Comparison of ENCODE assay signal across 10 cellular contexts in the genomic region with DNA sequence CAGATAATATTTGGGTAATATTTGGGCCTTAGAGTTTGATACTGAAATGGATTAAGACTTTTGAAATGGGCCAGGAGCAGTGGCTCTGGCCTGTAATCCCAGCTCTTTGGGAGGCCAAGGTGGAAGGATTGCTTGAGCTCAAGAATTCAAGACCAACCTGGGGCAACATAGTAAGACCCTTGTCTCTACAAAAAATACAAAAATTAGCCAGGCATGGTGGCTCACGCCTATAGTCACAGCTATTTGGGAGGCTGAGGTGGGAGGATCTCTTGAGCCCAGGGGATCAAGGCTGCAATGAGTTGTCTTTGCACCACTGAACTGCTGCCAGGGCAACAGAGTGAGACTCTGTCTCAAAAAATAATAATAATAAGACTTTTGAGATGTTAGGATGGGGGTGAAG. TPM values are rescaled to one million over a fixed set of nuclear protein-coding genes. Genes with fewer than 3 reads are reported as not detected.
DNase-seq lines count a peak whose midpoint lies in the region; ATAC-seq, FAIRE-seq and TF ChIP-seq lines count a peak whose summit lies in the region.
"Had no signal": no experiment of that assay in that cellular context is flagged by ENCODE, and none has a peak within 500 bp of the region (broad histone marks: within the 10 kb centered on the region; RNA-seq: fewer than 3 reads in every experiment).

No MANE protein-coding gene starts in this region.

- H3K27me3 Mint-ChIP-seq in activated CD8-positive, alpha-beta memory T cell treated with anti-CD3 and anti-CD28 coated beads, Interleukin-2, amount 10 ng/mL, durations not matched to agents 7 days and 5 days, result no peaks in the 10 kb centered on the region
- H3K27me3 Mint-ChIP-seq in activated CD4-positive, alpha-beta memory T cell treated with anti-CD3 and anti-CD28 coated beads for 36 hours, result no peaks in the 10 kb centered on the region
- H3K27me3 Mint-ChIP-seq in stimulated activated naive CD8-positive, alpha-beta T cell treated with anti-CD3 and anti-CD28 coated beads, Interleukin-15, amount 100 ng/mL, for 72 hours, result no peaks in the 10 kb centered on the region

- H3K79me2 ChIP-seq in keratinocyte (ENCODE audit: control insufficient read depth, insufficient read depth, low read length), result peaks cover 6% of the 10 kb centered on the region

- CTCF ChIA-PET in activated CD8-positive, alpha-beta memory T cell treated with anti-CD3 and anti-CD28 coated beads, Interleukin-2, amount 10 ng/mL, durations not matched to agents 7 days and 5 days (lab: Charles Lee), result interaction anchor here (1.0 to 1.5 kb wide), 3 partner anchors 17 to 65 kb away, joined by 3 to 5 read pairs (median 4); partner anchors contain the start of gene ZNF616
- CTCF ChIA-PET in activated CD4-positive, alpha-beta memory T cell treated with anti-CD3 and anti-CD28 coated beads for 36 hours (lab: Charles Lee), result interaction anchor here (1.1 kb wide), 1 partner anchor 34 kb away, joined by 3 read pairs; no protein-coding TSS in a partner anchor

- intact Hi-C loops in activated CD4-positive, alpha-beta memory T cell treated with anti-CD3 and anti-CD28 coated beads for 36 hours (cut with micrococcal nuclease), result no loop called here

- no peak overlapping the region for H3K9ac ChIP-seq in keratinocyte (ENCODE audit: control insufficient read depth, extremely low read depth, insufficient read depth, low read length)

- dilution Hi-C loops in keratinocyte (cut with MboI; ENCODE audit: extremely low pct_ligation_motif_present, low sequenced_read_pairs), result no loop called here

- no peaks in the 10 kb centered on the region for H4K20me1 ChIP-seq in keratinocyte (ENCODE audit: control insufficient read depth, extremely low read depth, insufficient read depth, low read length)

- DNase-seq in activated CD8-positive, alpha-beta memory T cell treated with anti-CD3 and anti-CD28 coated beads, Interleukin-2, amount 10 ng/mL, durations not matched to agents 7 days and 5 days, result no peak
- no peak for DNase-seq in activated CD8-positive, alpha-beta memory T cell treated with anti-CD3 and anti-CD28 coated beads for 24 hours
- no peak for DNase-seq in activated CD4-positive, alpha-beta memory T cell treated with anti-CD3 and anti-CD28 coated beads for 36 hours
- DNase-seq in keratinocyte (ENCODE audit: low read depth, low spot score) (no peak), NCI-H146 treated with DMSO at 0.1 percent for 48 hours (lab: John Stamatoyannopoulos, UW; ENCODE audit: unreplicated experiment) (no peak), NCI-H510A treated with DMSO at 0.1 percent for 48 hours (lab: John Stamatoyannopoulos, UW) (no peak), NCI-H2107 treated with DMSO at 0.1 percent for 48 hours (lab: John Stamatoyannopoulos, UW; ENCODE audit: unreplicated experiment) (no peak)
- no peak for DNase-seq in stimulated activated naive CD8-positive, alpha-beta T cell treated with anti-CD3 and anti-CD28 coated beads, Interleukin-15, amount 100 ng/mL, for 72 hours
- DNase-seq: amniotic stem cell, OCI-M1 had no signal

- peak overlapping the region; percentile 93 for H3K4me3 Mint-ChIP-seq in activated CD8-positive, alpha-beta memory T cell treated with anti-CD3 and anti-CD28 coated beads, Interleukin-2, amount 10 ng/mL, durations not matched to agents 7 days and 5 days
- H3K4me3 Mint-ChIP-seq in activated CD4-positive, alpha-beta memory T cell treated with anti-CD3 and anti-CD28 coated beads for 36 hours, result peak overlapping the region; percentile 99
- peak overlapping the region; percentile 89 to 94 for H3K4me3 Mint-ChIP-seq in stimulated activated naive CD8-positive, alpha-beta T cell treated with anti-CD3 and anti-CD28 coated beads, Interleukin-15, amount 100 ng/mL, for 72 hours

- no peak overlapping the region for H3K4me3 ChIP-seq in keratinocyte (ENCODE audit: control insufficient read depth in 2 of 3, extremely low read depth in 1 of 3, insufficient read depth in 2 of 3, low read depth in 1 of 3, low read length in 3 of 3)

- H3K4me1 ChIP-seq in keratinocyte (ENCODE audit: control insufficient read depth, extremely low read depth, insufficient read depth, low read length), result peaks cover 3% of the 10 kb centered on the region

- FAIRE-seq in keratinocyte (lab: Jason Lieb, UNC), result no peak

- H3K9me3 ChIP-seq in keratinocyte (ENCODE audit: control insufficient read depth, low read depth, low read length), result no peaks in the 10 kb centered on the region

- no peak overlapping the region for H2AFZ ChIP-seq in keratinocyte (ENCODE audit: control insufficient read depth, low read length)

- H3K4me1 Mint-ChIP-seq in activated CD8-positive, alpha-beta memory T cell treated with anti-CD3 and anti-CD28 coated beads, Interleukin-2, amount 10 ng/mL, durations not matched to agents 7 days and 5 days, result peaks cover 29% of the 10 kb centered on the region
- peaks cover 23% of the 10 kb centered on the region for H3K4me1 Mint-ChIP-seq in activated CD4-positive, alpha-beta memory T cell treated with anti-CD3 and anti-CD28 coated beads for 36 hours (ENCODE audit: low read depth)
- peaks cover 25% of the 10 kb centered on the region for H3K4me1 Mint-ChIP-seq in stimulated activated naive CD8-positive, alpha-beta T cell treated with anti-CD3 and anti-CD28 coated beads, Interleukin-15, amount 100 ng/mL, for 72 hours

- POLR2A ChIA-PET in activated CD4-positive, alpha-beta memory T cell treated with anti-CD3 and anti-CD28 coated beads for 36 hours (lab: Charles Lee), result interaction anchor here (1.9 kb wide), 1 partner anchor 17 kb away, joined by 10 read pairs; the partner anchor contains the start of gene PPP2R1A

- H3K36me3 Mint-ChIP-seq in activated CD8-positive, alpha-beta memory T cell treated with anti-CD3 and anti-CD28 coated beads, Interleukin-2, amount 10 ng/mL, durations not matched to agents 7 days and 5 days, result peaks cover 38% of the 10 kb centered on the region
- peaks cover 23% of the 10 kb centered on the region for H3K36me3 Mint-ChIP-seq in activated CD4-positive, alpha-beta memory T cell treated with anti-CD3 and anti-CD28 coated beads for 36 hours

- peaks cover 2 to 5% of the 10 kb centered on the region in 2 experiments for H3K36me3 ChIP-seq in keratinocyte (ENCODE audit: control insufficient read depth in 2 of 2, extremely low read depth in 1 of 2, insufficient read depth in 2 of 2, low read length in 2 of 2)

- no peaks in the 10 kb centered on the region for H3K9me1 ChIP-seq in keratinocyte (ENCODE audit: control insufficient read depth, extremely low read depth, insufficient read depth, low read length)

- H3K27ac ChIP-seq in keratinocyte (ENCODE audit: control insufficient read depth, insufficient read depth, low read length), result no peak overlapping the region

- no peak for TF ChIP-seq CTCF in keratinocyte (optimal IDR thresholded peaks at IDR 0.05 in 1 of 3, IDR thresholded peaks at IDR 0.05 in 1 of 3, conservative IDR thresholded peaks at IDR 0.05 in 1 of 3; ENCODE audit: extremely low read depth in 1 of 3, insufficient read depth in 2 of 3, low read length in 3 of 3)

- no peaks in the 10 kb centered on the region for H3K27me3 ChIP-seq in keratinocyte (ENCODE audit: control insufficient read depth, extremely low read depth, insufficient read depth, low read length)

- no peak overlapping the region for H3K27ac Mint-ChIP-seq in activated CD8-positive, alpha-beta memory T cell treated with anti-CD3 and anti-CD28 coated beads, Interleukin-2, amount 10 ng/mL, durations not matched to agents 7 days and 5 days
- peak overlapping the region; percentile 86 for H3K27ac Mint-ChIP-seq in activated CD4-positive, alpha-beta memory T cell treated with anti-CD3 and anti-CD28 coated beads for 36 hours
- H3K27ac Mint-ChIP-seq in stimulated activated naive CD8-positive, alpha-beta T cell treated with anti-CD3 and anti-CD28 coated beads, Interleukin-15, amount 100 ng/mL, for 72 hours, result no peak overlapping the region

- no peak for ATAC-seq in activated CD8-positive, alpha-beta memory T cell treated with anti-CD3 and anti-CD28 coated beads, Interleukin-2, amount 10 ng/mL, durations not matched to agents 7 days and 5 days
- ATAC-seq in stimulated activated naive CD8-positive, alpha-beta T cell treated with anti-CD3 and anti-CD28 coated beads, Interleukin-15, amount 100 ng/mL, for 72 hours, result no peak

- H3K4me2 ChIP-seq in keratinocyte (ENCODE audit: control insufficient read depth, extremely low read depth, insufficient read depth, low read depth, low read length), result peak overlapping the region; percentile 86

- H3K9me3 Mint-ChIP-seq in activated CD8-positive, alpha-beta memory T cell treated with anti-CD3 and anti-CD28 coated beads, Interleukin-2, amount 10 ng/mL, durations not matched to agents 7 days and 5 days (ENCODE audit: low read depth), result peaks cover 10% of the 10 kb centered on the region
- H3K9me3 Mint-ChIP-seq in activated CD4-positive, alpha-beta memory T cell treated with anti-CD3 and anti-CD28 coated beads for 36 hours, result peaks cover 2% of the 10 kb centered on the region
- H3K9me3 Mint-ChIP-seq in stimulated activated naive CD8-positive, alpha-beta T cell treated with anti-CD3 and anti-CD28 coated beads, Interleukin-15, amount 100 ng/mL, for 72 hours, result peaks cover 4 to 7% of the 10 kb centered on the region in 2 donors

RNA-seq across cellular contexts. Expression of gene ZNF836, which starts 0.9 kb away (rescaled TPM):
- total RNA-seq in activated CD8-positive, alpha-beta memory T cell treated with anti-CD3 and anti-CD28 coated beads, Interleukin-2, amount 10 ng/mL, durations not matched to agents 7 days and 5 days, result 10 to 100 TPM; 12.6 to 14.6 TPM
- 10 to 100 TPM in 1 of 2 experiments, 1 to 10 TPM in 1; 8.2 to 12.8 TPM for total RNA-seq in activated CD4-positive, alpha-beta memory T cell treated with anti-CD3 and anti-CD28 coated beads for 36 hours
- 3.3 to 5.0 TPM (median 3.8 TPM) in 3 replicates for polyA plus RNA-seq in keratinocyte
- 2.8 TPM for polyA plus RNA-seq in keratinocyte (2011; ENCODE audit: low read depth)
- polyA plus RNA-seq in keratinocyte (2011; cell fraction: cytosol; rRNA removed), result 3.3 and 4.4 TPM in 2 replicates
- 7.9 and 9.8 TPM in 2 replicates for polyA plus RNA-seq in keratinocyte (2011; cell fraction: nucleus; rRNA removed)
- 7.0 and 13.3 TPM in 2 replicates for polyA plus RNA-seq in keratinocyte (2012; ENCODE audit: low replicate concordance)
- polyA minus RNA-seq in keratinocyte, result 5.6 to 11.5 TPM (median 6.5 TPM) in 3 replicates
- 1.9 TPM for polyA minus RNA-seq in keratinocyte (2011; cell fraction: cytosol; rRNA and poly(A)+ RNA removed)
- 5.8 and 10.9 TPM in 2 replicates for polyA minus RNA-seq in keratinocyte (2011; cell fraction: nucleus; rRNA and poly(A)+ RNA removed)

RNA-seq across cellular contexts. Expression of gene PPP2R1A, which starts 17.5 kb away (rescaled TPM):
- total RNA-seq in activated CD8-positive, alpha-beta memory T cell treated with anti-CD3 and anti-CD28 coated beads, Interleukin-2, amount 10 ng/mL, durations not matched to agents 7 days and 5 days, result 100 to 1,000 TPM; 168 to 207 TPM
- total RNA-seq in activated CD4-positive, alpha-beta memory T cell treated with anti-CD3 and anti-CD28 coated beads for 36 hours, result 100 to 1,000 TPM; 224 to 229 TPM
- polyA plus RNA-seq in keratinocyte, result 130 to 187 TPM (median 179 TPM) in 3 replicates
- polyA plus RNA-seq in keratinocyte (2011; ENCODE audit: low read depth), result 55.5 TPM
- polyA plus RNA-seq in keratinocyte (2011; cell fraction: cytosol; rRNA removed), result 165 and 249 TPM in 2 replicates
- 149 and 202 TPM in 2 replicates for polyA plus RNA-seq in keratinocyte (2011; cell fraction: nucleus; rRNA removed)
- 236 and 289 TPM in 2 replicates for polyA plus RNA-seq in keratinocyte (2012; ENCODE audit: low replicate concordance)
- polyA minus RNA-seq in keratinocyte, result 329 to 421 TPM (median 419 TPM) in 3 replicates
- polyA minus RNA-seq in keratinocyte (2011; cell fraction: cytosol; rRNA and poly(A)+ RNA removed), result 375 TPM
- polyA minus RNA-seq in keratinocyte (2011; cell fraction: nucleus; rRNA and poly(A)+ RNA removed), result 123 and 191 TPM in 2 replicates

RNA-seq across cellular contexts. Expression of gene ZNF616, which starts 32.6 kb away (rescaled TPM):
- 1 to 10 TPM; 6.8 to 7.8 TPM for total RNA-seq in activated CD8-positive, alpha-beta memory T cell treated with anti-CD3 and anti-CD28 coated beads, Interleukin-2, amount 10 ng/mL, durations not matched to agents 7 days and 5 days
- 10 to 100 TPM; 10.5 to 11.6 TPM for total RNA-seq in activated CD4-positive, alpha-beta memory T cell treated with anti-CD3 and anti-CD28 coated beads for 36 hours
- 5.6 to 7.6 TPM (median 6.6 TPM) in 3 replicates for polyA plus RNA-seq in keratinocyte
- polyA plus RNA-seq in keratinocyte (2011; ENCODE audit: low read depth), result 9.5 TPM
- polyA plus RNA-seq in keratinocyte (2011; cell fraction: cytosol; rRNA removed), result 2.6 and 6.1 TPM in 2 replicates
- polyA plus RNA-seq in keratinocyte (2011; cell fraction: nucleus; rRNA removed), result 8.2 and 13.2 TPM in 2 replicates
- polyA plus RNA-seq in keratinocyte (2012; ENCODE audit: low replicate concordance), result 7.7 and 10.4 TPM in 2 replicates
- polyA minus RNA-seq in keratinocyte, result 4.7 to 17.7 TPM (median 9.6 TPM) in 3 replicates
- 5.4 TPM for polyA minus RNA-seq in keratinocyte (2011; cell fraction: cytosol; rRNA and poly(A)+ RNA removed)
- 8.2 and 18.3 TPM in 2 replicates for polyA minus RNA-seq in keratinocyte (2011; cell fraction: nucleus; rRNA and poly(A)+ RNA removed)
